Comparison of ENCODE assay signal across 8 cellular contexts in genomic region chr13:112873851-112874750, GRCh38.
DNase-seq lines count a peak whose midpoint lies in the region; ATAC-seq and TF ChIP-seq lines count a peak whose summit lies in the region.

No MANE protein-coding gene starts in this region.

- peak overlapping the region; percentile 71 to 96 (median 89) for H3K27ac Mint-ChIP-seq in CD8-positive, alpha-beta memory T cell
- peak overlapping the region; percentile 86 for H3K27ac Mint-ChIP-seq in activated CD8-positive, alpha-beta memory T cell treated with anti-CD3 and anti-CD28 coated beads, Interleukin-2, amount 10 ng/mL, durations not matched to agents 7 days and 5 days
- H3K27ac Mint-ChIP-seq in nephron progenitor cell, result peak overlapping the region; percentile 95
- peak overlapping the region; percentile 83 for H3K27ac Mint-ChIP-seq in stimulated activated naive CD8-positive, alpha-beta T cell treated with anti-CD3 and anti-CD28 coated beads, Interleukin-15, Interleukin-2, amounts not matched to agents 100 ng/mL and 50 ng/mL, for 24 hours

- H3K27ac ChIP-seq in CD8-positive, alpha-beta memory T cell (ENCODE audit: low read depth, low read length), result no peak overlapping the region
- H3K27ac ChIP-seq in esophagus squamous epithelium, result peak overlapping the region in 2 of 4 donors; percentile 52 to 73

- H3K4me1 Mint-ChIP-seq in CD8-positive, alpha-beta memory T cell, result peaks cover 15 to 20% (median 17%) of the 10 kb centered on the region in 3 donors
- H3K4me1 Mint-ChIP-seq in activated CD8-positive, alpha-beta memory T cell treated with anti-CD3 and anti-CD28 coated beads, Interleukin-2, amount 10 ng/mL, durations not matched to agents 7 days and 5 days, result peaks cover 20% of the 10 kb centered on the region
- H3K4me1 Mint-ChIP-seq in nephron progenitor cell, result peaks cover 23% of the 10 kb centered on the region
- H3K4me1 Mint-ChIP-seq in stimulated activated naive CD8-positive, alpha-beta T cell treated with anti-CD3 and anti-CD28 coated beads, Interleukin-15, Interleukin-2, amounts not matched to agents 100 ng/mL and 50 ng/mL, for 24 hours (ENCODE audit: low read depth), result peaks cover 24% of the 10 kb centered on the region

- CTCF ChIA-PET in CD8-positive, alpha-beta memory T cell (lab: Charles Lee), result no interaction called here
- CTCF ChIA-PET in activated CD8-positive, alpha-beta memory T cell treated with anti-CD3 and anti-CD28 coated beads, Interleukin-2, amount 10 ng/mL, durations not matched to agents 7 days and 5 days (lab: Charles Lee), result interaction anchor here (1.2 kb wide), 1 partner anchor 9 kb away, joined by 3 read pairs; no protein-coding TSS in a partner anchor

- H3K4me1 ChIP-seq in CD8-positive, alpha-beta memory T cell (ENCODE audit: insufficient read depth, low read length), result peaks cover 22% of the 10 kb centered on the region
- peaks cover 0 to 11% (median 6%) of the 10 kb centered on the region in 3 donors for H3K4me1 ChIP-seq in esophagus squamous epithelium

- ATAC-seq in GM19328 (IDR thresholded peaks at IDR 0.05; ENCODE audit: unreplicated experiment) (peak; percentile 82), HG03342 (IDR thresholded peaks at IDR 0.05; ENCODE audit: unreplicated experiment) (peak; percentile 72)
- no peak for ATAC-seq in activated CD8-positive, alpha-beta memory T cell treated with anti-CD3 and anti-CD28 coated beads, Interleukin-2, amount 10 ng/mL, durations not matched to agents 7 days and 5 days

- no peak overlapping the region for H3K4me3 ChIP-seq in CD8-positive, alpha-beta memory T cell (ENCODE audit: low read length)
- peak overlapping the region in 1 of 4 donors; percentile 7 for H3K4me3 ChIP-seq in esophagus squamous epithelium

- peak overlapping the region in 4 of 7 donors; percentile 2 to 61 (median 52) for H3K4me3 Mint-ChIP-seq in CD8-positive, alpha-beta memory T cell
- no peak overlapping the region for H3K4me3 Mint-ChIP-seq in activated CD8-positive, alpha-beta memory T cell treated with anti-CD3 and anti-CD28 coated beads, Interleukin-2, amount 10 ng/mL, durations not matched to agents 7 days and 5 days
- no peak overlapping the region for H3K4me3 Mint-ChIP-seq in nephron progenitor cell
- peak overlapping the region; percentile 61 for H3K4me3 Mint-ChIP-seq in stimulated activated naive CD8-positive, alpha-beta T cell treated with anti-CD3 and anti-CD28 coated beads, Interleukin-15, Interleukin-2, amounts not matched to agents 100 ng/mL and 50 ng/mL, for 24 hours

- intact Hi-C loops in esophagus squamous epithelium (cut with DNase I), result loop anchor here (10.0 kb wide), 1 partner anchor 239 kb away; no protein-coding TSS in a partner anchor

- peaks cover 5% of the 10 kb centered on the region for H3K36me3 ChIP-seq in CD8-positive, alpha-beta memory T cell (ENCODE audit: insufficient read depth, low read length)
- peaks cover 0 to 61% (median 4%) of the 10 kb centered on the region in 3 donors for H3K36me3 ChIP-seq in esophagus squamous epithelium

- peak; percentile 65 to 88 (median 85) for TF ChIP-seq CTCF in esophagus squamous epithelium (IDR thresholded peaks at IDR 0.05)
- peak; percentile 97 for TF ChIP-seq CTCF in nephron progenitor cell (IDR thresholded peaks at IDR 0.05)

- peaks cover 6 to 20% (median 15%) of the 10 kb centered on the region in 5 donors for H3K9me3 Mint-ChIP-seq in CD8-positive, alpha-beta memory T cell
- peaks cover 17% of the 10 kb centered on the region for H3K9me3 Mint-ChIP-seq in activated CD8-positive, alpha-beta memory T cell treated with anti-CD3 and anti-CD28 coated beads, Interleukin-2, amount 10 ng/mL, durations not matched to agents 7 days and 5 days (ENCODE audit: low read depth)
- H3K9me3 Mint-ChIP-seq in nephron progenitor cell, result no peaks in the 10 kb centered on the region
- no peaks in the 10 kb centered on the region for H3K9me3 Mint-ChIP-seq in stimulated activated naive CD8-positive, alpha-beta T cell treated with anti-CD3 and anti-CD28 coated beads, Interleukin-15, Interleukin-2, amounts not matched to agents 100 ng/mL and 50 ng/mL, for 24 hours

- 78 to 90% methylated on average over 2 to 9 of the region's 40 CpGs for WGBS in esophagus squamous epithelium, 2 donors

- H3K27me3 ChIP-seq in CD8-positive, alpha-beta memory T cell (ENCODE audit: insufficient read depth, low read length, poor library complexity, severe bottlenecking), result no peaks in the 10 kb centered on the region
- H3K27me3 ChIP-seq in esophagus squamous epithelium, result no peaks in the 10 kb centered on the region

- POLR2A ChIA-PET in CD8-positive, alpha-beta memory T cell (lab: Charles Lee), result no interaction called here

- TF ChIP-seq POLR2A in esophagus squamous epithelium (IDR thresholded peaks at IDR 0.05), result no peak

- peak in 1 of 5 donors; percentile 30 for DNase-seq in CD8-positive, alpha-beta memory T cell
- peak; percentile 63 for DNase-seq in NCI-H510A treated with DMSO at 0.1 percent for 48 hours (lab: John Stamatoyannopoulos, UW)
- DNase-seq in activated CD8-positive, alpha-beta memory T cell treated with anti-CD3 and anti-CD28 coated beads, Interleukin-2, amount 10 ng/mL, durations not matched to agents 7 days and 5 days, result no peak
- DNase-seq in esophagus squamous epithelium (lab: John Stamatoyannopoulos, UW), result peak; percentile 22
- peak; percentile 90 for DNase-seq in nephron progenitor cell

- H3K9me3 ChIP-seq in CD8-positive, alpha-beta memory T cell (ENCODE audit: low read length), result peaks cover 5% of the 10 kb centered on the region
- peaks cover 0 to 4% (median 0%) of the 10 kb centered on the region in 3 donors for H3K9me3 ChIP-seq in esophagus squamous epithelium

- H3K27me3 Mint-ChIP-seq in CD8-positive, alpha-beta memory T cell, result peaks cover 0 to 3% of the 10 kb centered on the region in 2 donors
- no peaks in the 10 kb centered on the region for H3K27me3 Mint-ChIP-seq in activated CD8-positive, alpha-beta memory T cell treated with anti-CD3 and anti-CD28 coated beads, Interleukin-2, amount 10 ng/mL, durations not matched to agents 7 days and 5 days
- H3K27me3 Mint-ChIP-seq in nephron progenitor cell (ENCODE audit: low read depth, poor library complexity), result no peaks in the 10 kb centered on the region
- no peaks in the 10 kb centered on the region for H3K27me3 Mint-ChIP-seq in stimulated activated naive CD8-positive, alpha-beta T cell treated with anti-CD3 and anti-CD28 coated beads, Interleukin-15, Interleukin-2, amounts not matched to agents 100 ng/mL and 50 ng/mL, for 24 hours

- H3K36me3 Mint-ChIP-seq in CD8-positive, alpha-beta memory T cell, result peaks cover 10 to 26% (median 24%) of the 10 kb centered on the region in 3 donors
- H3K36me3 Mint-ChIP-seq in activated CD8-positive, alpha-beta memory T cell treated with anti-CD3 and anti-CD28 coated beads, Interleukin-2, amount 10 ng/mL, durations not matched to agents 7 days and 5 days, result peaks cover 37% of the 10 kb centered on the region
- H3K36me3 Mint-ChIP-seq in nephron progenitor cell (ENCODE audit: low read depth), result peaks cover 53% of the 10 kb centered on the region
- peaks cover 25% of the 10 kb centered on the region for H3K36me3 Mint-ChIP-seq in stimulated activated naive CD8-positive, alpha-beta T cell treated with anti-CD3 and anti-CD28 coated beads, Interleukin-15, Interleukin-2, amounts not matched to agents 100 ng/mL and 50 ng/mL, for 24 hours (ENCODE audit: low read depth)

Comparison
In these comparisons a context has a peak if more than half of its experiments do, and no peak if none do; other contexts are left out.
1. H3K4me3 Mint-ChIP-seq: peak in CD8-positive, alpha-beta memory T cell (4 of 7) and stimulated activated naive CD8-positive, alpha-beta T cell treated with anti-CD3 and anti-CD28 coated beads, Interleukin-15, Interleukin-2, amounts not matched to agents 100 ng/mL and 50 ng/mL, for 24 hours (single experiment); none in activated CD8-positive, alpha-beta memory T cell treated with anti-CD3 and anti-CD28 coated beads, Interleukin-2, amount 10 ng/mL, durations not matched to agents 7 days and 5 days (single experiment) and nephron progenitor cell (single experiment).
2. Peak in every context shown above with its lines, with median percentiles within 50 percentile points of each other: H3K27ac Mint-ChIP-seq.